Comparison of ENCODE assay signal across 19 cellular contexts in the genomic region with DNA sequence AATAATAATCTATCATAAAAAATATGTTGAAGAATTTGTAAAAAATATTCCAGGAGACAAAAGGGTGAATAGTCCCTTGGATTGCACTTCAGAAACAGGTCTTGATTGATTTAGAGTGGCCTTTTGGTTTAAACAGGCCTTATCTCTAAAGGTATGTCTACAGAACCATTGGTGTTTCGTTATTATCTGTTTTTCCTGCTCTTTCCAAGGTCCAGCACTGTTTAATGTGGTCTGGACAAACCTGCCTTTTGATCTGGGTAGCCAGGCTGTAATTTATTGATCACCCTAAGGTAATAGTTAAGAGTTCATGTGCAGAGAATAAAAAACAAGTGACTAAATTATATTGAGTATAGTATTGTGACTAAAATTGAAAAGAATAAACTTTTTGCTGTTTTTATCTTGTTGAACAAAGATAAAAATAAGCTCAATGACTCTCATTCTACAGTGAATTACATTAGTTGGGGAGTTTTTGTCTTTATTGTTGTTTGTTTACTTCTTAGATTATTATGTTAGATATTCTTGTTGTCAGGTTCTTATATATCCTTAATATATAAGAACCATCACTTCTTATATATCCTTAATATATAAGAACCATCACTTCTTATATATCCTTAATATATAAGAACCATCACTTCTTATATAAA. TPM values are rescaled to one million over a fixed set of nuclear protein-coding genes. Genes with fewer than 3 reads are reported as not detected.
"Had no signal": no experiment of that assay in that cellular context is flagged by ENCODE, and none has a peak within 500 bp of the region (broad histone marks: within the 10 kb centered on the region; RNA-seq: fewer than 3 reads in every experiment).

No MANE protein-coding gene starts in this region.

- H3K36me3 Mint-ChIP-seq: mesothelial cell of epicardium, T-cell had no signal

- H3K36me3 ChIP-seq: cardiac muscle cell, gastrocnemius medialis, heart right ventricle, WERI-Rb-1 had no signal

- ATAC-seq: activated CD8-positive, alpha-beta T cell treated with anti-CD3 and anti-CD28 coated beads for 36 hours; activated naive CD8-positive, alpha-beta T cell treated with anti-CD3 and anti-CD28 coated beads, Interleukin-2, amount 50 U/mL, for 24 hours; gastrocnemius medialis; heart right ventricle; right cardiac atrium; T-cell had no signal

- H3K9me3 ChIP-seq: gastrocnemius medialis, heart right ventricle had no signal

- H3K27me3 ChIP-seq: cardiac muscle cell, gastrocnemius medialis, heart right ventricle had no signal

- DNase-seq: activated CD4-positive, alpha-beta T cell treated with anti-CD3 and anti-CD28 coated beads for 4 hours; activated CD8-positive, alpha-beta memory T cell treated with anti-CD3 and anti-CD28 coated beads, Interleukin-2, amount 50 U/mL, for 4 hours; activated CD8-positive, alpha-beta T cell treated with anti-CD3 and anti-CD28 coated beads for 36 hours; activated naive CD8-positive, alpha-beta T cell treated with anti-CD3 and anti-CD28 coated beads, Interleukin-2, amount 50 U/mL, for 24 hours; cortex of kidney; effector CD8-positive, alpha-beta T cell; gastrocnemius medialis; heart right ventricle; posterior cingulate gyrus; right cardiac atrium; stimulated activated naive CD4-positive, alpha-beta T cell treated with Interleukin-2 at 50 U/mL for 16 hours; T-cell; trophoblast cell; WERI-Rb-1 had no signal

- H3K4me3 Mint-ChIP-seq: activated CD8-positive, alpha-beta T cell treated with anti-CD3 and anti-CD28 coated beads for 36 hours; activated naive CD8-positive, alpha-beta T cell treated with anti-CD3 and anti-CD28 coated beads, Interleukin-2, amount 50 U/mL, for 24 hours; mesothelial cell of epicardium; T-cell had no signal

- H3K4me3 ChIP-seq: cardiac muscle cell, gastrocnemius medialis, heart right ventricle had no signal

- H3K9me3 Mint-ChIP-seq: activated CD8-positive, alpha-beta T cell treated with anti-CD3 and anti-CD28 coated beads for 36 hours; activated naive CD8-positive, alpha-beta T cell treated with anti-CD3 and anti-CD28 coated beads, Interleukin-2, amount 50 U/mL, for 24 hours; mesothelial cell of epicardium; T-cell had no signal

- H3K4me1 ChIP-seq: gastrocnemius medialis had no signal

- H3K27ac ChIP-seq: cardiac muscle cell, gastrocnemius medialis, heart right ventricle, WERI-Rb-1 had no signal

- H3K4me1 Mint-ChIP-seq: T-cell had no signal

- H3K27me3 Mint-ChIP-seq: activated CD8-positive, alpha-beta T cell treated with anti-CD3 and anti-CD28 coated beads for 36 hours; activated naive CD8-positive, alpha-beta T cell treated with anti-CD3 and anti-CD28 coated beads, Interleukin-2, amount 50 U/mL, for 24 hours; T-cell had no signal

- H3K27ac Mint-ChIP-seq: activated CD8-positive, alpha-beta T cell treated with anti-CD3 and anti-CD28 coated beads for 36 hours; activated naive CD8-positive, alpha-beta T cell treated with anti-CD3 and anti-CD28 coated beads, Interleukin-2, amount 50 U/mL, for 24 hours; mesothelial cell of epicardium; T-cell had no signal

RNA-seq across cellular contexts. Expression of a gene that starts 25.1 kb away (rescaled TPM):
- total RNA-seq: activated CD8-positive, alpha-beta T cell treated with anti-CD3 and anti-CD28 coated beads for 36 hours; cardiac muscle cell; fibroblast of lung; heart right ventricle; kidney epithelial cell; lower leg skin; mesothelial cell of epicardium; right cardiac atrium had no signal
- polyA plus RNA-seq: cardiac muscle cell, fibroblast of lung, heart right ventricle, right cardiac atrium had no signal
